Comparison of ENCODE assay signal across 25 cellular contexts in genomic region chr21:42016364-42016985, GRCh38. TPM values are rescaled to one million over a fixed set of nuclear protein-coding genes. Genes with fewer than 3 reads are reported as not detected.
DNase-seq lines count a peak whose midpoint lies in the region; ATAC-seq, FAIRE-seq and TF ChIP-seq lines count a peak whose summit lies in the region.
"Had no signal": no experiment of that assay in that cellular context is flagged by ENCODE, and none has a peak within 500 bp of the region (broad histone marks: within the 10 kb centered on the region; RNA-seq: fewer than 3 reads in every experiment).

No MANE protein-coding gene starts in this region.

- in situ Hi-C loops in HepG2 (cut with HindIII; ENCODE audit: extremely low pct_ligation_motif_present, low pct_unique_long_range_greater_than_20kb) = no loop called here

- H3K36me3 ChIP-seq in HepG2 (replicated peaks in 1 of 2; ENCODE audit: control insufficient read depth in 1 of 2, insufficient read depth in 2 of 2, low read length in 2 of 2) (no peaks in the 10 kb centered on the region), right lobe of liver (no peaks in the 10 kb centered on the region), neuronal stem cell (replicated peaks in 1 of 2; ENCODE audit: control insufficient read depth in 2 of 2, insufficient read depth in 2 of 2, low read length in 2 of 2) (no peaks in the 10 kb centered on the region)
- H3K36me3 ChIP-seq: MG63, Peyer's patch had no signal

- CTCF ChIA-PET in HepG2 (lab: Yijun Ruan, JAX; ENCODE audit: low intra/inter-chr PET ratio, low total read pairs) = no interaction called here

- no peak overlapping the region for H3K27ac Mint-ChIP-seq in activated T-cell treated with anti-CD3 and anti-CD28 coated beads, Interleukin-2, amount 50 U/mL, for 24 hours
- H3K27ac Mint-ChIP-seq: CD8-positive, alpha-beta T cell had no signal

- DNase-seq in HepG2 (ENCODE audit: low spot score) (no peak), right lobe of liver (no peak), fibroblast of mammary gland (ENCODE audit: low read depth) (peak; percentile 40), neuronal stem cell (ENCODE audit: low spot score) (no peak), Kasumi-1 (lab: John Stamatoyannopoulos, UW) (no peak), superior temporal gyrus (ENCODE audit: extremely low spot score) (no peak)
- no peak for DNase-seq in activated T-cell treated with anti-CD3 and anti-CD28 coated beads, Interleukin-2, amount 50 U/mL, for 24 hours
- DNase-seq: ACHN; AML-193; C1 segment of cervical spinal cord; Calu3; CD8-positive, alpha-beta T cell; GDM1; MG63; NCI-H1436; NCI-H1930; NCI-H226; NCI-H510A treated with DMSO at 0.1 percent for 48 hours; NCI-H748 treated with DMSO at 0.1 percent for 48 hours; Peyer's patch had no signal

- no peak overlapping the region for H3K23ac ChIP-seq in neuronal stem cell (ENCODE audit: low read depth, low read length, poor library complexity)

- peaks cover 5% of the 10 kb centered on the region for H3K4me1 ChIP-seq in HepG2 (ENCODE audit: insufficient read depth, low read length)
- peaks cover 0 to 3% (median 1%) of the 10 kb centered on the region in 4 donors for H3K4me1 ChIP-seq in right lobe of liver
- H3K4me1 ChIP-seq in neuronal stem cell (ENCODE audit: control insufficient read depth in 2 of 2, insufficient read depth in 1 of 2, low read depth in 1 of 2, low read length in 2 of 2) = peaks cover 5 to 6% of the 10 kb centered on the region in 2 donors
- H3K4me1 ChIP-seq: Peyer's patch had no signal

- no peak overlapping the region for H4K91ac ChIP-seq in neuronal stem cell (ENCODE audit: low read depth, low read length, poor library complexity)

- no peak overlapping the region for H3K4ac ChIP-seq in neuronal stem cell (ENCODE audit: low read length)

- peaks cover 0 to 24% of the 10 kb centered on the region in 2 experiments; a peak in 3 of 5 replicates for H3K27me3 ChIP-seq in HepG2 (ENCODE audit: control insufficient read depth in 1 of 2, insufficient read depth in 2 of 2, low read length in 2 of 2)
- no peaks in the 10 kb centered on the region for H3K27me3 ChIP-seq in right lobe of liver
- peaks cover 0 to 32% (median 8%) of the 10 kb centered on the region in 3 experiments for H3K27me3 ChIP-seq in neuronal stem cell (ENCODE audit: control insufficient read depth in 3 of 3, insufficient read depth in 3 of 3, low read depth in 1 of 3, low read length in 3 of 3)
- H3K27me3 ChIP-seq: MG63, Peyer's patch had no signal

- 0 out of 2 replicates have a peak, but pooled peaks cover 4% of the 10 kb centered on the region for H3K9me3 ChIP-seq in HepG2 (ENCODE audit: low read length)
- no peaks in the 10 kb centered on the region for H3K9me3 ChIP-seq in right lobe of liver
- H3K9me3 ChIP-seq in neuronal stem cell (replicated peaks in 1 of 2; ENCODE audit: control insufficient read depth in 2 of 2, insufficient read depth in 1 of 2, low read depth in 1 of 2, low read length in 2 of 2) = peaks cover 2 to 10% of the 10 kb centered on the region in 2 donors
- H3K9me3 ChIP-seq: MG63, Peyer's patch had no signal

- WGBS in HepG2 (ENCODE audit: low lambda C conversion rate) = 60% methylated on average over 14 of the region's 19 CpGs
- 79% methylated on average over 13 of the region's 19 CpGs for WGBS in right lobe of liver (ENCODE audit: insufficient coverage, low coverage, low lambda C conversion rate, missing lambda C conversion rate)
- WGBS in neuronal stem cell (ENCODE audit: extremely low coverage in 2 of 2, insufficient read length in 2 of 2, insufficient replicate concordance in 1 of 2), 2 donors = no CpG with 5 or more reads among the region's 19 CpGs

- H3K18ac ChIP-seq in neuronal stem cell (ENCODE audit: low read length) = peak overlapping the region; percentile 9

- POLR2A ChIA-PET in HepG2 (lab: Yijun Ruan, JAX) = no interaction called here

- no peaks in the 10 kb centered on the region for H3K79me2 ChIP-seq in HepG2 (ENCODE audit: insufficient read depth, low read length)

- H2BK120ac ChIP-seq in neuronal stem cell (ENCODE audit: low read depth, low read length) = no peak overlapping the region

- no peaks in the 10 kb centered on the region for H3K36me3 Mint-ChIP-seq in activated T-cell treated with anti-CD3 and anti-CD28 coated beads, Interleukin-2, amount 50 U/mL, for 24 hours (ENCODE audit: low read depth)
- H3K36me3 Mint-ChIP-seq: CD8-positive, alpha-beta T cell had no signal

- no peaks in the 10 kb centered on the region for H4K20me1 ChIP-seq in HepG2 (ENCODE audit: insufficient read depth, low read length)

- H2BK12ac ChIP-seq in neuronal stem cell (ENCODE audit: low read length) = peak overlapping the region; percentile 35

- no peak overlapping the region for H3K4me3 ChIP-seq in HepG2 (replicated peaks in 1 of 3; ENCODE audit: insufficient read depth in 1 of 3, low read depth in 2 of 3, low read length in 3 of 3)
- no peak overlapping the region for H3K4me3 ChIP-seq in right lobe of liver
- H3K4me3 ChIP-seq in fibroblast of mammary gland (ENCODE audit: control insufficient read depth, low read depth, low read length) = no peak overlapping the region
- H3K4me3 ChIP-seq in neuronal stem cell (ENCODE audit: low read length in 2 of 2) = no peak overlapping the region
- H3K4me3 ChIP-seq: MG63, Peyer's patch had no signal

- H3K4me2 ChIP-seq in HepG2 (ENCODE audit: low read depth, low read length) = no peak overlapping the region
- no peak overlapping the region for H3K4me2 ChIP-seq in neuronal stem cell (ENCODE audit: insufficient read depth, low read length, poor library complexity, severe bottlenecking)

- no peaks in the 10 kb centered on the region for H3K9me3 Mint-ChIP-seq in activated T-cell treated with anti-CD3 and anti-CD28 coated beads, Interleukin-2, amount 50 U/mL, for 24 hours

- no peak overlapping the region for H2BK5ac ChIP-seq in neuronal stem cell (ENCODE audit: low read length)

- H3K27me3 Mint-ChIP-seq in activated T-cell treated with anti-CD3 and anti-CD28 coated beads, Interleukin-2, amount 50 U/mL, for 24 hours = no peaks in the 10 kb centered on the region

- no peak for TF ChIP-seq CTCF in HepG2 (CRISPR knock-in tag; IDR thresholded peaks at IDR 0.05)
- TF ChIP-seq CTCF in right lobe of liver (IDR thresholded peaks at IDR 0.05) = no peak
- no peak for TF ChIP-seq CTCF in fibroblast of mammary gland (conservative IDR thresholded peaks at IDR 0.05; ENCODE audit: control insufficient read depth, insufficient read depth, low read depth, low read length)

- no peak overlapping the region for H4K8ac ChIP-seq in neuronal stem cell (ENCODE audit: low read depth, low read length)

- peak overlapping the region; percentile 35 for H2AK5ac ChIP-seq in neuronal stem cell (ENCODE audit: low read depth, low read length)

- H3K9ac ChIP-seq in HepG2 (ENCODE audit: insufficient read depth, low read depth, low read length) (no peak overlapping the region), neuronal stem cell (ENCODE audit: low read depth, low read length, poor library complexity) (no peak overlapping the region)

- H3K79me1 ChIP-seq in neuronal stem cell (ENCODE audit: low read depth, low read length) = no peaks in the 10 kb centered on the region

- TF ChIP-seq EP300 in HepG2 (IDR thresholded peaks at IDR 0.05; ENCODE audit: low read depth in 2 of 2, low read length in 2 of 2) (no peak), HepG2 (CRISPR knock-in tag; IDR thresholded peaks at IDR 0.05; ENCODE audit: borderline replicate concordance) (no peak)

- no peak overlapping the region for H3K27ac ChIP-seq in HepG2 (ENCODE audit: extremely low read length, insufficient read depth, low read length)
- no peak overlapping the region for H3K27ac ChIP-seq in right lobe of liver
- no peak overlapping the region for H3K27ac ChIP-seq in neuronal stem cell (replicated peaks; ENCODE audit: low read length)
- H3K27ac ChIP-seq: 22Rv1, Peyer's patch had no signal

- H3K4me3 Mint-ChIP-seq in activated T-cell treated with anti-CD3 and anti-CD28 coated beads, Interleukin-2, amount 50 U/mL, for 24 hours = no peak overlapping the region
- H3K4me3 Mint-ChIP-seq: CD8-positive, alpha-beta T cell had no signal

- peaks cover 6% of the 10 kb centered on the region for H3K4me1 Mint-ChIP-seq in activated T-cell treated with anti-CD3 and anti-CD28 coated beads, Interleukin-2, amount 50 U/mL, for 24 hours (ENCODE audit: low read depth)

- no peak overlapping the region for H3K14ac ChIP-seq in neuronal stem cell (ENCODE audit: low read length)

- no peak for FAIRE-seq in HepG2 (lab: Jason Lieb, UNC)
- FAIRE-seq: GM18507 had no signal

- H2BK15ac ChIP-seq in neuronal stem cell (ENCODE audit: low read length) = no peak overlapping the region

- TF ChIP-seq RAD21 in HepG2 (CRISPR knock-in tag; IDR thresholded peaks at IDR 0.05) = no peak

- peak; percentile 47; the same call in 2 of the 3 replicates for ATAC-seq in HepG2
- no peak for ATAC-seq in right lobe of liver
- ATAC-seq in HG02981 (IDR thresholded peaks at IDR 0.05; ENCODE audit: unreplicated experiment) = no peak
- ATAC-seq: CD8-positive, alpha-beta T cell had no signal

- intact Hi-C loops in HepG2 (cut with micrococcal nuclease; ENCODE audit: unreplicated experiment) (no loop called here), right lobe of liver (cut with DNase I) (loop anchor here (10.0 kb wide), 2 partner anchors 88 to 98 kb away; no protein-coding TSS in a partner anchor)

- H2AFZ ChIP-seq in HepG2 (ENCODE audit: low read length) (no peak overlapping the region), neuronal stem cell (ENCODE audit: low read length) (no peak overlapping the region)

- BruUV-seq in HepG2 (replicated peaks; lab: Mats Ljungman, UMichigan) = no TSS peak

- TF ChIP-seq POLR2A in HepG2 (IDR thresholded peaks at IDR 0.05; ENCODE audit: insufficient read depth in 1 of 2, low read depth in 2 of 2, low read length in 2 of 2) = no peak
- no peak for TF ChIP-seq POLR2A in right lobe of liver (IDR thresholded peaks at IDR 0.05)

RNA-seq across cellular contexts. Expression of gene ZBTB21, which starts 6.3 kb away (rescaled TPM):
- 6.1 and 7.7 TPM in 2 replicates for total RNA-seq in HepG2 (2016; rRNA removed; fragmentation: Illumina TruSeq; extraction: Trizol)
- 0.97 and 1.3 TPM in 2 replicates for total RNA-seq in HepG2 (2016; cell fraction: cytosol; rRNA removed; fragmentation: Illumina TruSeq; extraction: Trizol; ENCODE audit: low read depth)
- total RNA-seq in HepG2 (2016; cell fraction: insoluble cytoplasmic fraction; rRNA removed; fragmentation: Illumina TruSeq; extraction: Trizol) = 5.5 and 8.3 TPM in 2 replicates
- 3.0 and 3.4 TPM in 2 replicates for total RNA-seq in HepG2 (2016; cell fraction: membrane; rRNA removed; fragmentation: Illumina TruSeq; extraction: Trizol)
- total RNA-seq in HepG2 (2016; cell fraction: nucleus; rRNA removed; fragmentation: Illumina TruSeq; extraction: Trizol) = 8.5 and 10.3 TPM in 2 replicates
- 2.5 and 4.5 TPM in 2 replicates for polyA plus RNA-seq in HepG2 (2011; rRNA removed)
- 1.6 and 2.3 TPM in 2 replicates for polyA plus RNA-seq in HepG2 (2011; cell fraction: cytosol; rRNA removed)
- 4.3 and 8.3 TPM in 2 replicates for polyA plus RNA-seq in HepG2 (2011; cell fraction: nucleus; rRNA removed)
- polyA plus RNA-seq in HepG2 (2012) = 3.7 and 5.1 TPM in 2 replicates
- 0.25 TPM in 2 replicates for polyA plus RNA-seq in HepG2 (2016; cell fraction: cytosol; fragmentation: Illumina TruSeq; extraction: Trizol; ENCODE audit: low read depth)
- polyA plus RNA-seq in HepG2 (2016; cell fraction: insoluble cytoplasmic fraction; fragmentation: Illumina TruSeq; extraction: Trizol; ENCODE audit: low read depth) = 5.7 and 5.8 TPM in 2 replicates
- polyA plus RNA-seq in HepG2 (2016; cell fraction: membrane; fragmentation: Illumina TruSeq; extraction: Trizol; ENCODE audit: low read depth) = 0.60 and 0.90 TPM in 2 replicates
- 8.0 and 9.0 TPM in 2 replicates for polyA plus RNA-seq in HepG2 (2016; cell fraction: nucleus; fragmentation: Illumina TruSeq; extraction: Trizol; ENCODE audit: insufficient read depth, low read depth)
- 6.1 and 21.7 TPM in 2 replicates for polyA minus RNA-seq in HepG2 (2011; rRNA and poly(A)+ RNA removed; ENCODE audit: low replicate concordance)
- 4.0 and 6.0 TPM in 2 replicates for polyA minus RNA-seq in HepG2 (2011; cell fraction: cytosol; rRNA and poly(A)+ RNA removed)
- 14.5 and 16.0 TPM in 2 replicates for polyA minus RNA-seq in HepG2 (2011; cell fraction: nucleus; rRNA and poly(A)+ RNA removed)
- total RNA-seq in right lobe of liver = 10 to 100 TPM in 4 of 6 experiments, 1 to 10 TPM in 2; 3.0 to 28.5 (median 11.2) TPM
- 11.2 TPM for polyA plus RNA-seq in neuronal stem cell (2013, experiment 1 of 2)
- 11.2 TPM for polyA plus RNA-seq in neuronal stem cell (2013, experiment 2 of 2)

RNA-seq across cellular contexts. Expression of gene UMODL1, which starts 54.6 kb away (rescaled TPM):
- total RNA-seq in HepG2 (2016; rRNA removed; fragmentation: Illumina TruSeq; extraction: Trizol) (not detected in 2 replicates), right lobe of liver (1 to 10 TPM in 2 of 6 experiments, under 1 TPM in 2, not detected in 2; 0.06 to 1.2 (median 0.75) TPM)
- not detected in 2 replicates for total RNA-seq in HepG2 (2016; cell fraction: cytosol; rRNA removed; fragmentation: Illumina TruSeq; extraction: Trizol; ENCODE audit: low read depth)
- total RNA-seq in HepG2 (2016; cell fraction: insoluble cytoplasmic fraction; rRNA removed; fragmentation: Illumina TruSeq; extraction: Trizol) = not detected in 2 replicates
- total RNA-seq in HepG2 (2016; cell fraction: membrane; rRNA removed; fragmentation: Illumina TruSeq; extraction: Trizol) = not detected in 2 replicates
- total RNA-seq in HepG2 (2016; cell fraction: nucleus; rRNA removed; fragmentation: Illumina TruSeq; extraction: Trizol) = not detected in 2 replicates
- not detected in 2 replicates for polyA plus RNA-seq in HepG2 (2011; rRNA removed)
- not detected in 2 replicates for polyA plus RNA-seq in HepG2 (2011; cell fraction: cytosol; rRNA removed)
- polyA plus RNA-seq in HepG2 (2011; cell fraction: nucleus; rRNA removed) = not detected in 2 replicates
- not detected in 2 replicates for polyA plus RNA-seq in HepG2 (2012)
- not detected in 2 replicates for polyA plus RNA-seq in HepG2 (2016; cell fraction: cytosol; fragmentation: Illumina TruSeq; extraction: Trizol; ENCODE audit: low read depth)
- not detected in 2 replicates for polyA plus RNA-seq in HepG2 (2016; cell fraction: insoluble cytoplasmic fraction; fragmentation: Illumina TruSeq; extraction: Trizol; ENCODE audit: low read depth)
- polyA plus RNA-seq in HepG2 (2016; cell fraction: membrane; fragmentation: Illumina TruSeq; extraction: Trizol; ENCODE audit: low read depth) = not detected in 2 replicates
- not detected in 2 replicates for polyA plus RNA-seq in HepG2 (2016; cell fraction: nucleus; fragmentation: Illumina TruSeq; extraction: Trizol; ENCODE audit: insufficient read depth, low read depth)
- polyA minus RNA-seq in HepG2 (2011; rRNA and poly(A)+ RNA removed; ENCODE audit: low replicate concordance) = not detected in 2 replicates
- not detected in 2 replicates for polyA minus RNA-seq in HepG2 (2011; cell fraction: cytosol; rRNA and poly(A)+ RNA removed)
- not detected in 2 replicates for polyA minus RNA-seq in HepG2 (2011; cell fraction: nucleus; rRNA and poly(A)+ RNA removed)
- not detected for polyA plus RNA-seq in neuronal stem cell (2013, experiment 1 of 2)
- polyA plus RNA-seq in neuronal stem cell (2013, experiment 2 of 2) = not detected
- total RNA-seq: Calu3, H4, LHCN-M2 had no signal
